16 cellular contexts compared by ENCODE assay signal in genomic region chr12:120104924-120105323, GRCh38.
"Had no signal": no experiment of that assay in that cellular context is flagged by ENCODE, and none has a peak within 500 bp of the region (broad histone marks: within the 10 kb centered on the region; RNA-seq: fewer than 3 reads in every experiment).

No MANE protein-coding gene starts in this region.

- H3K27me3 ChIP-seq: dorsolateral prefrontal cortex, gastrocnemius medialis, ovary, thyroid gland, uterus had no signal

- H3K9me3 ChIP-seq: gastrocnemius medialis, left ventricle myocardium inferior, ovary, thyroid gland, uterus had no signal

- H3K27me3 Mint-ChIP-seq: activated naive CD8-positive, alpha-beta T cell treated with anti-CD3 and anti-CD28 coated beads, Interleukin-2, amount 50 U/mL, for 24 hours; memory B cell; stimulated activated memory B cell treated with anti-CD40 and anti-IgM and Interleukin-4, amounts not matched to agents 10 μg/mL and 1 μg/mL and 100 μg/mL, for 72 hours had no signal

- H3K9me3 Mint-ChIP-seq: activated naive CD8-positive, alpha-beta T cell treated with anti-CD3 and anti-CD28 coated beads, Interleukin-2, amount 50 U/mL, for 24 hours; memory B cell; neural crest cell; stimulated activated memory B cell treated with anti-CD40 and anti-IgM and Interleukin-4, amounts not matched to agents 10 μg/mL and 1 μg/mL and 100 μg/mL, for 72 hours had no signal

- H3K27ac ChIP-seq: gastrocnemius medialis, left ventricle myocardium inferior, ovary, thyroid gland, uterus had no signal

- H3K4me3 Mint-ChIP-seq: activated naive CD8-positive, alpha-beta T cell treated with anti-CD3 and anti-CD28 coated beads, Interleukin-2, amount 50 U/mL, for 24 hours; memory B cell; neural crest cell; stimulated activated memory B cell treated with anti-CD40 and anti-IgM and Interleukin-4, amounts not matched to agents 10 μg/mL and 1 μg/mL and 100 μg/mL, for 72 hours had no signal

- ATAC-seq: activated naive CD8-positive, alpha-beta T cell treated with anti-CD3 and anti-CD28 coated beads, Interleukin-2, amount 50 U/mL, for 24 hours; gastrocnemius medialis; stimulated activated memory B cell treated with anti-CD40 and anti-IgM and Interleukin-4, amounts not matched to agents 10 μg/mL and 1 μg/mL and 100 μg/mL, for 72 hours had no signal

- H3K36me3 ChIP-seq: ovary, uterus had no signal

- H3K4me3 ChIP-seq: dorsolateral prefrontal cortex, gastrocnemius medialis, left ventricle myocardium inferior, ovary, thyroid gland, uterus had no signal

- DNase-seq: activated CD4-positive, alpha-beta T cell treated with anti-CD3 and anti-CD28 coated beads, Interleukin-2, amount 50 U/mL, for 1 hour; activated CD4-positive, CD25-positive, alpha-beta regulatory T cell; activated CD8-positive, alpha-beta memory T cell treated with anti-CD3 and anti-CD28 coated beads for 24 hours; activated naive CD4-positive, alpha-beta T cell; activated naive CD8-positive, alpha-beta T cell treated with anti-CD3 and anti-CD28 coated beads, Interleukin-2, amount 50 U/mL, for 24 hours; dorsolateral prefrontal cortex; erythroblast; gastrocnemius medialis; left ventricle myocardium inferior; ovary; stimulated activated CD4-positive, alpha-beta T cell treated with anti-CD3 and anti-CD28 coated beads, Interleukin-2, amount 100 ng/mL, for 48 hours; thyroid gland; uterus had no signal

- H3K27ac Mint-ChIP-seq: activated naive CD8-positive, alpha-beta T cell treated with anti-CD3 and anti-CD28 coated beads, Interleukin-2, amount 50 U/mL, for 24 hours; memory B cell; stimulated activated memory B cell treated with anti-CD40 and anti-IgM and Interleukin-4, amounts not matched to agents 10 μg/mL and 1 μg/mL and 100 μg/mL, for 72 hours had no signal
